ENCODE assay signal across 1 cellular context in genomic region chr10:70595566-70596016, GRCh38.
TF ChIP-seq lines count a peak whose summit lies in the region.

No MANE protein-coding gene starts in this region.

TF ChIP-seq in HCT116, 20 proteins besides CTCF, POLR2A, EP300 and RAD21:
- TF ChIP-seq FOSL1 (IDR thresholded peaks at IDR 0.05; ENCODE audit: low read depth), result no peak
- TF ChIP-seq SRF (IDR thresholded peaks at IDR 0.05; ENCODE audit: low read depth), result no peak
- TF ChIP-seq CBX3 (IDR thresholded peaks at IDR 0.05; ENCODE audit: low read depth), result no peak
- no peak for TF ChIP-seq EZH2 (IDR thresholded peaks at IDR 0.05)
